Comparison of ENCODE assay signal across 10 cellular contexts in genomic region chr9:93072383-93072795, GRCh38. TPM values are rescaled to one million over a fixed set of nuclear protein-coding genes. Genes with fewer than 3 reads are reported as not detected.
DNase-seq lines count a peak whose midpoint lies in the region; ATAC-seq and TF ChIP-seq lines count a peak whose summit lies in the region.
"Had no signal": no experiment of that assay in that cellular context is flagged by ENCODE, and none has a peak within 500 bp of the region (broad histone marks: within the 10 kb centered on the region; RNA-seq: fewer than 3 reads in every experiment).

No MANE protein-coding gene starts in this region.

- TF ChIP-seq EP300 in SK-N-SH (IDR thresholded peaks at IDR 0.05; ENCODE audit: borderline replicate concordance in 1 of 2, low read depth in 1 of 2, low read length in 1 of 2) = peak in 1 of 2 experiments; percentile 18; a peak in 1 of 4 replicates

- no peak overlapping the region for H3K4me3 ChIP-seq in CD8-positive, alpha-beta T cell (ENCODE audit: low read depth, low read length)
- no peak overlapping the region for H3K4me3 ChIP-seq in SK-N-SH (ENCODE audit: low read depth in 2 of 2, low read length in 1 of 2)

- CTCF ChIA-PET in CD8-positive, alpha-beta T cell (lab: Charles Lee) = interaction anchor here (0.9 to 2.0 kb wide), 2 partner anchors 37 to 44 kb away, joined by 3 to 7 read pairs; no protein-coding TSS in a partner anchor
- CTCF ChIA-PET in SK-N-SH (lab: Yijun Ruan, JAX) = interaction anchor here (1.0 kb wide), 1 partner anchor 37 kb away, joined by 4 read pairs; no protein-coding TSS in a partner anchor

- no peaks in the 10 kb centered on the region for H3K9me3 ChIP-seq in CD8-positive, alpha-beta T cell (ENCODE audit: low read length)
- no peaks in the 10 kb centered on the region for H3K9me3 ChIP-seq in SK-N-SH

- no peak for TF ChIP-seq RAD21 in SK-N-SH (IDR thresholded peaks at IDR 0.05; ENCODE audit: low read length)

- 8% methylated on average over 5 of the region's 5 CpGs for WGBS in SK-N-SH (ENCODE audit: low lambda C conversion rate)

- intact Hi-C loops in CD8-positive, alpha-beta T cell (cut with DNase I, micrococcal nuclease) = no loop called here
- intact Hi-C loops in left ventricle myocardium superior (cut with micrococcal nuclease) = no loop called here

- H3K9ac ChIP-seq in SK-N-SH = no peak overlapping the region

- peaks cover 68% of the 10 kb centered on the region for H3K4me1 Mint-ChIP-seq in CD8-positive, alpha-beta T cell (ENCODE audit: low read depth)

- H3K4me2 ChIP-seq in SK-N-SH = no peak overlapping the region

- DNase-seq in AG08396 (ENCODE audit: low spot score) (peak; percentile 53), SK-N-SH (peak; percentile 74), left ventricle myocardium superior (peak; percentile 50), ACHN (no peak), cerebellar cortex (ENCODE audit: low spot score) (no peak)
- peak in 2 of 7 experiments; percentile 52 to 78 for DNase-seq in CD8-positive, alpha-beta T cell
- DNase-seq: immature natural killer cell, NCI-H187 treated with DMSO at 0.1 percent for 48 hours had no signal

- peak overlapping the region; percentile 84 for H3K27ac Mint-ChIP-seq in CD8-positive, alpha-beta T cell
- H3K27ac Mint-ChIP-seq: immature natural killer cell had no signal

- TF ChIP-seq CTCF in CD8-positive, alpha-beta T cell (IDR thresholded peaks at IDR 0.05) = no peak
- no peak for TF ChIP-seq CTCF in SK-N-SH (IDR thresholded peaks at IDR 0.05)

- ATAC-seq in CD8-positive, alpha-beta T cell = no peak
- ATAC-seq in left ventricle myocardium superior (peak; percentile 85), HG02870 (IDR thresholded peaks at IDR 0.05; ENCODE audit: unreplicated experiment) (no peak), GM18858 (IDR thresholded peaks at IDR 0.05; ENCODE audit: unreplicated experiment) (no peak)

- H3K4me1 ChIP-seq in CD8-positive, alpha-beta T cell (ENCODE audit: insufficient read depth, low read length) = peaks cover 57% of the 10 kb centered on the region
- peaks cover 0 to 18% of the 10 kb centered on the region in 2 experiments; a peak in 1 of 4 replicates for H3K4me1 ChIP-seq in SK-N-SH (ENCODE audit: control insufficient read depth in 1 of 2, insufficient read depth in 2 of 2, low read depth in 1 of 2, low read length in 1 of 2)

- peaks cover 16% of the 10 kb centered on the region for H3K36me3 ChIP-seq in CD8-positive, alpha-beta T cell (ENCODE audit: insufficient read depth, low read length)
- no peaks in the 10 kb centered on the region for H3K36me3 ChIP-seq in SK-N-SH (replicated peaks in 1 of 2; ENCODE audit: control insufficient read depth in 1 of 2, insufficient read depth in 2 of 2, low read length in 1 of 2)

- H3K4me3 Mint-ChIP-seq in CD8-positive, alpha-beta T cell = peak overlapping the region; percentile 61
- H3K4me3 Mint-ChIP-seq: immature natural killer cell had no signal

- POLR2A ChIA-PET in CD8-positive, alpha-beta T cell (lab: Charles Lee) = interaction anchor here (1.5 kb wide), 1 partner anchor 53 kb away, joined by 3 read pairs; no protein-coding TSS in a partner anchor
- POLR2A ChIA-PET in SK-N-SH (lab: Yijun Ruan, JAX) = interaction anchor here (0.6 kb wide), 1 partner anchor 380 kb away, joined by 3 read pairs; no protein-coding TSS in a partner anchor

- in situ Hi-C loops in ACHN (cut with HindIII; ENCODE audit: low pct_ligation_motif_present, low pct_unique_long_range_greater_than_20kb, low sequenced_read_pairs) = no loop called here

- H4K20me1 ChIP-seq in SK-N-SH (ENCODE audit: insufficient read depth) = no peaks in the 10 kb centered on the region

- peaks cover 61% of the 10 kb centered on the region for H3K36me3 Mint-ChIP-seq in CD8-positive, alpha-beta T cell

- no peaks in the 10 kb centered on the region for H3K9me3 Mint-ChIP-seq in CD8-positive, alpha-beta T cell
- H3K9me3 Mint-ChIP-seq: immature natural killer cell had no signal

- H3K27me3 ChIP-seq in CD8-positive, alpha-beta T cell (ENCODE audit: insufficient read depth, low read length) = no peaks in the 10 kb centered on the region
- H3K27me3 ChIP-seq in SK-N-SH (ENCODE audit: insufficient read depth) = no peaks in the 10 kb centered on the region

- H3K27ac ChIP-seq in CD8-positive, alpha-beta T cell (ENCODE audit: low read depth, low read length) = peak overlapping the region; percentile 17
- H3K27ac ChIP-seq in SK-N-SH (ENCODE audit: low read depth in 2 of 2, low read length in 1 of 2) = peak overlapping the region in 1 of 2 experiments; percentile 77; a peak in 2 of 4 replicates

- no peaks in the 10 kb centered on the region for H3K79me2 ChIP-seq in SK-N-SH (ENCODE audit: insufficient read depth)

- H2AFZ ChIP-seq in SK-N-SH (ENCODE audit: low read depth) = no peak overlapping the region

- H3F3A ChIP-seq in SK-N-SH (replicated peaks; ENCODE audit: insufficient read depth) = no peaks in the 10 kb centered on the region

- no peaks in the 10 kb centered on the region for H3K27me3 Mint-ChIP-seq in CD8-positive, alpha-beta T cell (ENCODE audit: low read depth)

- no peaks in the 10 kb centered on the region for H3K9me2 ChIP-seq in SK-N-SH

TF ChIP-seq in SK-N-SH, 30 proteins besides CTCF, POLR2A, EP300 and RAD21:
- TF ChIP-seq GATA2 (CRISPR knock-in tag; IDR thresholded peaks at IDR 0.05) (peak; percentile 55), USF2 (IDR thresholded peaks at IDR 0.05; ENCODE audit: borderline replicate concordance, low read depth, low read length) (peak; percentile 39; the same call in 1 of the 2 replicates), CHD2 (IDR thresholded peaks at IDR 0.05; ENCODE audit: low read length, partially characterized antibody) (peak; percentile 30), POLR2AphosphoS5 (IDR thresholded peaks at IDR 0.05; ENCODE audit: low read depth, low read length) (no peak), EZH2phosphoT487 (IDR thresholded peaks at IDR 0.05; ENCODE audit: borderline replicate concordance, low read depth) (no peak), PBX3 (IDR thresholded peaks at IDR 0.05) (peak; percentile 64), USF1 (IDR thresholded peaks at IDR 0.05; ENCODE audit: borderline replicate concordance, low read depth) (peak; percentile 80; the same call in 1 of the 2 replicates), RCOR1 (IDR thresholded peaks at IDR 0.05; ENCODE audit: low read length) (peak; percentile 16; the same call in 1 of the 2 replicates)

RNA-seq across cellular contexts. Expression of gene SUSD3, which starts 13.9 kb away (rescaled TPM):
- 10 to 100 TPM; 20.6 to 22.7 TPM for total RNA-seq in CD8-positive, alpha-beta T cell
- polyA plus RNA-seq in SK-N-SH (2012; rRNA removed) = 0.49 and 0.67 TPM in 2 replicates
- 0.33 and 0.35 TPM in 2 replicates for polyA plus RNA-seq in SK-N-SH (2012; cell fraction: cytosol; rRNA removed)
- 0.09 and 0.13 TPM in 2 replicates for polyA plus RNA-seq in SK-N-SH (2012; cell fraction: nucleus; rRNA removed)
- total RNA-seq in left ventricle myocardium superior = 0.87 TPM

RNA-seq across cellular contexts. Expression of gene CARD19, which starts 23.6 kb away (rescaled TPM):
- total RNA-seq in CD8-positive, alpha-beta T cell = 10 to 100 TPM; 72.1 to 78.0 TPM
- 141 and 165 TPM in 2 replicates for polyA plus RNA-seq in SK-N-SH (2012; rRNA removed)
- polyA plus RNA-seq in SK-N-SH (2012; cell fraction: cytosol; rRNA removed) = 70.5 and 92.4 TPM in 2 replicates
- 149 and 161 TPM in 2 replicates for polyA plus RNA-seq in SK-N-SH (2012; cell fraction: nucleus; rRNA removed)
- 22.4 TPM for total RNA-seq in left ventricle myocardium superior

Comparison
In these comparisons a context has a peak if more than half of its experiments do, and no peak if none do; other contexts are left out.
1. DNase-seq: peak in AG08396 (single experiment), SK-N-SH (single experiment) and left ventricle myocardium superior (single experiment); none in ACHN (single experiment) and cerebellar cortex (single experiment).
2. RNA of gene SUSD3, which starts 13.9 kb away (total RNA-seq): 20.6 to 22.7 TPM in CD8-positive, alpha-beta T cell; 0.87 TPM in left ventricle myocardium superior (single experiment); every median in the first group is over 10 times any median in the second.